19 cellular contexts compared by ENCODE assay signal in genomic region chr1:182662121-182662890, GRCh38. TPM values are rescaled to one million over a fixed set of nuclear protein-coding genes. Genes with fewer than 3 reads are reported as not detected.
DNase-seq lines count a peak whose midpoint lies in the region; ATAC-seq, FAIRE-seq and TF ChIP-seq lines count a peak whose summit lies in the region.
"Had no signal": no experiment of that assay in that cellular context is flagged by ENCODE, and none has a peak within 500 bp of the region (broad histone marks: within the 10 kb centered on the region; RNA-seq: fewer than 3 reads in every experiment).

No MANE protein-coding gene starts in this region.

- 41% methylated on average over 7 of the region's 7 CpGs; no CpG with 5 or more reads in 1 of the 2 experiments for WGBS in H1 (ENCODE audit: extremely low coverage in 1 of 2, insufficient coverage in 1 of 2, insufficient read length in 1 of 2, insufficient replicate concordance in 2 of 2, low coverage in 1 of 2, low lambda C conversion rate in 2 of 2, missing lambda C conversion rate in 1 of 2), 2 experiments
- no CpG with 5 or more reads among the region's 7 CpGs for WGBS in neuronal stem cell (ENCODE audit: extremely low coverage in 2 of 2, insufficient read length in 2 of 2, insufficient replicate concordance in 1 of 2), 2 donors
- WGBS in body of pancreas, 2 donors, result 74 to 77% methylated on average over 7 of the region's 7 CpGs

- H3K79me1 ChIP-seq in H1 (ENCODE audit: low read depth, low read length) (no peaks in the 10 kb centered on the region), neuronal stem cell (ENCODE audit: low read depth, low read length) (no peaks in the 10 kb centered on the region)

- no peaks in the 10 kb centered on the region for H3K79me2 ChIP-seq in H1 (ENCODE audit: control insufficient read depth in 1 of 2, insufficient read depth in 2 of 2, low read length in 2 of 2)

- H3K4ac ChIP-seq in H1 (replicated peaks; ENCODE audit: insufficient read length, low read depth, low read length), result no peak overlapping the region
- no peak overlapping the region for H3K4ac ChIP-seq in neuronal stem cell (ENCODE audit: low read length)

- CTCF ChIA-PET in H1 (lab: Charles Lee; ENCODE audit: partially characterized antibody), result interaction anchor here (0.5 to 9.7 kb wide), 20 partner anchors 10 to 170 kb away, joined by 3 to 89 read pairs (median 4); no protein-coding TSS in a partner anchor

- H3K27ac ChIP-seq in H1 (ENCODE audit: low read depth, low read length) (no peak overlapping the region), neuronal stem cell (replicated peaks; ENCODE audit: low read length) (peak overlapping the region; percentile 5), body of pancreas (no peak overlapping the region)
- H3K27ac ChIP-seq: ascending aorta, dorsolateral prefrontal cortex, testis had no signal

- H2BK20ac ChIP-seq in H1 (ENCODE audit: low read length), result peak overlapping the region; percentile 37; the same call in 1 of the 2 replicates

- peak overlapping the region; percentile 5; the same call in 1 of the 2 replicates for H2BK5ac ChIP-seq in H1 (ENCODE audit: low read depth, low read length)
- no peak overlapping the region for H2BK5ac ChIP-seq in neuronal stem cell (ENCODE audit: low read length)

- no peaks in the 10 kb centered on the region for H4K20me1 ChIP-seq in H1 (replicated peaks in 1 of 2; ENCODE audit: control insufficient read depth in 1 of 2, insufficient read depth in 2 of 2, low read length in 2 of 2)

- no peaks in the 10 kb centered on the region; the same call in 1 of the 2 replicates for H3K23me2 ChIP-seq in H1 (ENCODE audit: low read depth, low read length)

- peaks cover 0 to 3% (median 0%) of the 10 kb centered on the region in 4 experiments; a peak in 2 of 7 replicates for H3K27me3 ChIP-seq in H1 (replicated peaks in 1 of 4; ENCODE audit: control insufficient read depth in 3 of 4, extremely low read depth in 1 of 4, insufficient read depth in 3 of 4, low read length in 3 of 4)
- H3K27me3 ChIP-seq in neuronal stem cell (ENCODE audit: control insufficient read depth in 3 of 3, insufficient read depth in 3 of 3, low read depth in 1 of 3, low read length in 3 of 3), result no peaks in the 10 kb centered on the region
- no peaks in the 10 kb centered on the region for H3K27me3 ChIP-seq in body of pancreas
- H3K27me3 ChIP-seq: ascending aorta, testis had no signal

- ATAC-seq in body of pancreas, result no peak
- ATAC-seq: CD8-positive, alpha-beta T cell had no signal

- H2BK12ac ChIP-seq in H1 (ENCODE audit: low read depth, low read length) (peak overlapping the region; percentile 35), neuronal stem cell (ENCODE audit: low read length) (no peak overlapping the region)

- FAIRE-seq in H1 (lab: Jason Lieb, UNC), result peak; percentile 82

- H3K14ac ChIP-seq in H1 (ENCODE audit: insufficient read length) (no peak overlapping the region), neuronal stem cell (ENCODE audit: low read length) (no peak overlapping the region)

- H3K36me3 ChIP-seq in H1 (ENCODE audit: control insufficient read depth in 2 of 4, insufficient read depth in 4 of 4, low read length in 3 of 4) (no peaks in the 10 kb centered on the region), neuronal stem cell (replicated peaks in 1 of 2; ENCODE audit: control insufficient read depth in 2 of 2, insufficient read depth in 2 of 2, low read length in 2 of 2) (no peaks in the 10 kb centered on the region), body of pancreas (replicated peaks in 1 of 2; ENCODE audit: insufficient read depth in 1 of 2, low read depth in 2 of 2) (no peaks in the 10 kb centered on the region)
- H3K36me3 ChIP-seq: ascending aorta, MG63 had no signal

- H3K18ac ChIP-seq in H1 (ENCODE audit: extremely low read depth, low read length) (no peak overlapping the region), neuronal stem cell (ENCODE audit: low read length) (no peak overlapping the region)

- H3K4me3 ChIP-seq in H1 (ENCODE audit: extremely low read depth in 1 of 4, insufficient read depth in 2 of 4, low read depth in 3 of 4, low read length in 4 of 4) (peak overlapping the region in 1 of 4 experiments; percentile 35; a peak in 2 of 8 replicates), neuronal stem cell (ENCODE audit: low read length in 2 of 2) (no peak overlapping the region), body of pancreas (no peak overlapping the region)
- H3K4me3 ChIP-seq: ascending aorta, dorsolateral prefrontal cortex, MG63, testis had no signal

- TF ChIP-seq POLR2A in H1 (IDR thresholded peaks at IDR 0.05; ENCODE audit: control extremely low read depth in 1 of 2, low read depth in 2 of 2, low read length in 2 of 2) (no peak), body of pancreas (IDR thresholded peaks at IDR 0.05) (no peak)

- H4K8ac ChIP-seq in H1 (ENCODE audit: extremely low read depth, insufficient read depth, low read length) (no peak overlapping the region), neuronal stem cell (ENCODE audit: low read depth, low read length) (no peak overlapping the region)

- H3K4me2 ChIP-seq in H1 (ENCODE audit: insufficient read depth in 1 of 2, low read depth in 2 of 2, low read length in 2 of 2) (peak overlapping the region; percentile 57 to 71), neuronal stem cell (ENCODE audit: insufficient read depth, low read length, poor library complexity, severe bottlenecking) (no peak overlapping the region)

- intact Hi-C loops in body of pancreas (cut with DNase I), result no loop called here

- no peak overlapping the region for H2BK120ac ChIP-seq in H1 (replicated peaks; ENCODE audit: low read depth, low read length)
- H2BK120ac ChIP-seq in neuronal stem cell (ENCODE audit: low read depth, low read length), result no peak overlapping the region

- no peak overlapping the region; a peak in 1 of 7 replicates for H3K9ac ChIP-seq in H1 (replicated peaks in 1 of 4; ENCODE audit: extremely low read depth in 1 of 4, low read depth in 3 of 4, low read length in 3 of 4)
- no peak overlapping the region for H3K9ac ChIP-seq in neuronal stem cell (ENCODE audit: low read depth, low read length, poor library complexity)

- H3K9me3 ChIP-seq in H1 (ENCODE audit: insufficient read depth in 2 of 2, low read depth in 1 of 2, low read length in 1 of 2) (no peaks in the 10 kb centered on the region), neuronal stem cell (replicated peaks in 1 of 2; ENCODE audit: control insufficient read depth in 2 of 2, insufficient read depth in 1 of 2, low read depth in 1 of 2, low read length in 2 of 2) (no peaks in the 10 kb centered on the region), body of pancreas (no peaks in the 10 kb centered on the region)
- H3K9me3 ChIP-seq: ascending aorta, MG63, testis had no signal

- no peak overlapping the region for H3K56ac ChIP-seq in H1 (replicated peaks; ENCODE audit: insufficient read length, low read depth, low read length)

- peak; percentile 71 for DNase-seq in NCI-H510A treated with DMSO at 0.1 percent for 48 hours (lab: John Stamatoyannopoulos, UW)
- no peak for DNase-seq in NCI-H510A (lab: John Stamatoyannopoulos, UW)
- peak; percentile 67 for DNase-seq in NCI-H146 (lab: John Stamatoyannopoulos, UW)
- no peak for DNase-seq in H1 (ENCODE audit: low read depth in 1 of 2, low spot score in 2 of 2)
- no peak for DNase-seq in neuronal stem cell (ENCODE audit: low spot score)
- DNase-seq in body of pancreas, result no peak
- no peak for DNase-seq in NCI-H2107 (lab: John Stamatoyannopoulos, UW)
- DNase-seq in SIG-M5 treated with dmso at 0.1 percent for 504 hours (lab: John Stamatoyannopoulos, UW; ENCODE audit: unreplicated experiment), result no peak
- DNase-seq: 8988T; activated CD4-positive, CD25-positive, alpha-beta regulatory T cell treated with anti-CD3 and anti-CD28 coated beads, Interleukin-2, amount 50 U/mL, for 72 hours; activated CD8-positive, alpha-beta memory T cell treated with anti-CD3 and anti-CD28 coated beads, Interleukin-2, amount 50 U/mL, for 4 hours; CD8-positive, alpha-beta T cell; GDM1; MG63; stimulated activated CD4-positive, alpha-beta T cell treated with anti-CD3 and anti-CD28 coated beads, Interleukin-4, amount 100 ng/mL, for 1 hour; testis had no signal

- H2AFZ ChIP-seq in H1 (ENCODE audit: low read length), result no peak overlapping the region
- H2AFZ ChIP-seq in neuronal stem cell (ENCODE audit: low read length), result peak overlapping the region; percentile 55

- H4K91ac ChIP-seq in H1 (replicated peaks; ENCODE audit: insufficient read length, low read length) (peak overlapping the region; percentile 29), neuronal stem cell (ENCODE audit: low read depth, low read length, poor library complexity) (no peak overlapping the region)

- no peak for TF ChIP-seq EP300 in H1 (IDR thresholded peaks at IDR 0.05; ENCODE audit: borderline replicate concordance in 1 of 2, low read depth in 2 of 2, low read length in 2 of 2)

- no peak; a peak in 1 of 4 replicates for TF ChIP-seq RAD21 in H1 (IDR thresholded peaks at IDR 0.05 in 1 of 2, conservative IDR thresholded peaks at IDR 0.05 in 1 of 2; ENCODE audit: low read depth in 2 of 2, low read length in 2 of 2)

- peak overlapping the region; percentile 83 for H2BK15ac ChIP-seq in H1 (ENCODE audit: low read length)
- H2BK15ac ChIP-seq in neuronal stem cell (ENCODE audit: low read length), result no peak overlapping the region

- POLR2A ChIA-PET in H1 (lab: Charles Lee; ENCODE audit: partially characterized antibody), result interaction anchor here (0.7 to 3.3 kb wide), 7 partner anchors 21 to 62 kb away, joined by 3 to 21 read pairs (median 3); no protein-coding TSS in a partner anchor

- TF ChIP-seq CTCF in H1 (IDR thresholded peaks at IDR 0.05; ENCODE audit: control extremely low read depth in 1 of 3, insufficient read depth in 1 of 3, low read depth in 1 of 3, low read length in 3 of 3) (no peak), body of pancreas (IDR thresholded peaks at IDR 0.05) (no peak)

- no peak overlapping the region for H4K5ac ChIP-seq in H1 (ENCODE audit: insufficient read length, low read depth, low read length)

- H3K23ac ChIP-seq in H1 (ENCODE audit: insufficient read length) (no peak overlapping the region), neuronal stem cell (ENCODE audit: low read depth, low read length, poor library complexity) (no peak overlapping the region)

- H3K4me1 ChIP-seq in H1 (replicated peaks in 1 of 4; ENCODE audit: control insufficient read depth in 3 of 4, insufficient read depth in 4 of 4, low read length in 3 of 4), result peaks cover 5 to 21% (median 17%) of the 10 kb centered on the region in 4 experiments; a peak in 6 of 7 replicates
- peaks cover 15 to 41% of the 10 kb centered on the region in 2 donors for H3K4me1 ChIP-seq in neuronal stem cell (ENCODE audit: control insufficient read depth in 2 of 2, insufficient read depth in 1 of 2, low read depth in 1 of 2, low read length in 2 of 2)
- H3K4me1 ChIP-seq in body of pancreas, result no peaks in the 10 kb centered on the region
- H3K4me1 ChIP-seq: ascending aorta had no signal

- H2AK5ac ChIP-seq in H1 (ENCODE audit: low read depth, low read length) (no peak overlapping the region), neuronal stem cell (ENCODE audit: low read depth, low read length) (no peak overlapping the region)

RNA-seq across cellular contexts. Expression of gene RGS8, which starts 22.1 kb away (rescaled TPM):
- 0.13 and 0.29 TPM in 2 replicates for total RNA-seq in H1 (2021; fragmentation: NEBNext Ultra II Directional; extraction: Animal tissue kit (Norgen Biotek cat#: 25700))
- polyA plus RNA-seq in H1 (2011; rRNA removed), result 0.16 and 0.23 TPM in 2 replicates
- polyA plus RNA-seq in H1 (2011; cell fraction: cytosol; rRNA removed), result 0.18 TPM
- 0.11 TPM for polyA plus RNA-seq in H1 (2011; cell fraction: nucleus; rRNA removed)
- polyA plus RNA-seq in H1 (2012, experiment 1 of 2), result 0.10 to 0.42 TPM (median 0.17 TPM) in 4 replicates
- polyA plus RNA-seq in H1 (2012, experiment 2 of 2), result 0.04 TPM
- 0.06 TPM for polyA plus RNA-seq in H1 (2013, experiment 1 of 2)
- 0.04 TPM for polyA plus RNA-seq in H1 (2013, experiment 2 of 2)
- 0.79 and 0.88 TPM in 2 replicates for polyA minus RNA-seq in H1 (2011; rRNA and poly(A)+ RNA removed)
- 0.37 TPM for polyA minus RNA-seq in H1 (2011; cell fraction: cytosol; rRNA and poly(A)+ RNA removed)
- polyA minus RNA-seq in H1 (2011; cell fraction: nucleus; rRNA and poly(A)+ RNA removed), result 0.60 TPM
- 0.56 TPM for polyA plus RNA-seq in neuronal stem cell (2013, experiment 1 of 2)
- polyA plus RNA-seq in neuronal stem cell (2013, experiment 2 of 2), result 0.50 TPM
- not detected for total RNA-seq in body of pancreas
- total RNA-seq: ascending aorta; CD8-positive, alpha-beta T cell; osteoblast had no signal

RNA-seq across cellular contexts. Expression of gene RGS16, which starts 58.1 kb away (rescaled TPM):
- total RNA-seq in H1 (2021; fragmentation: NEBNext Ultra II Directional; extraction: Animal tissue kit (Norgen Biotek cat#: 25700)), result 8.1 and 9.8 TPM in 2 replicates
- 5.7 and 7.7 TPM in 2 replicates for polyA plus RNA-seq in H1 (2011; rRNA removed)
- 8.6 TPM for polyA plus RNA-seq in H1 (2011; cell fraction: cytosol; rRNA removed)
- polyA plus RNA-seq in H1 (2011; cell fraction: nucleus; rRNA removed), result 9.3 TPM
- polyA plus RNA-seq in H1 (2012, experiment 1 of 2), result 7.5 to 8.3 TPM (median 8.1 TPM) in 4 replicates
- polyA plus RNA-seq in H1 (2012, experiment 2 of 2), result 8.6 TPM
- polyA plus RNA-seq in H1 (2013, experiment 1 of 2), result 5.7 TPM
- 5.4 TPM for polyA plus RNA-seq in H1 (2013, experiment 2 of 2)
- 4.1 and 5.1 TPM in 2 replicates for polyA minus RNA-seq in H1 (2011; rRNA and poly(A)+ RNA removed)
- polyA minus RNA-seq in H1 (2011; cell fraction: cytosol; rRNA and poly(A)+ RNA removed), result 5.7 TPM
- 6.7 TPM for polyA minus RNA-seq in H1 (2011; cell fraction: nucleus; rRNA and poly(A)+ RNA removed)
- 17.7 TPM for polyA plus RNA-seq in neuronal stem cell (2013, experiment 1 of 2)
- polyA plus RNA-seq in neuronal stem cell (2013, experiment 2 of 2), result 17.6 TPM
- 1 to 10 TPM; 2.6 to 3.9 TPM for total RNA-seq in body of pancreas

Comparison
In these comparisons a context has a peak if more than half of its experiments do, and no peak if none do; other contexts are left out.
1. DNase-seq: peak in NCI-H510A treated with DMSO at 0.1 percent for 48 hours (single experiment) and NCI-H146 (single experiment); none in NCI-H510A (single experiment), H1 (0 of 2), neuronal stem cell (single experiment), body of pancreas (0 of 4), NCI-H2107 (single experiment) and SIG-M5 treated with dmso at 0.1 percent for 504 hours (single experiment).